In the genomic region with DNA sequence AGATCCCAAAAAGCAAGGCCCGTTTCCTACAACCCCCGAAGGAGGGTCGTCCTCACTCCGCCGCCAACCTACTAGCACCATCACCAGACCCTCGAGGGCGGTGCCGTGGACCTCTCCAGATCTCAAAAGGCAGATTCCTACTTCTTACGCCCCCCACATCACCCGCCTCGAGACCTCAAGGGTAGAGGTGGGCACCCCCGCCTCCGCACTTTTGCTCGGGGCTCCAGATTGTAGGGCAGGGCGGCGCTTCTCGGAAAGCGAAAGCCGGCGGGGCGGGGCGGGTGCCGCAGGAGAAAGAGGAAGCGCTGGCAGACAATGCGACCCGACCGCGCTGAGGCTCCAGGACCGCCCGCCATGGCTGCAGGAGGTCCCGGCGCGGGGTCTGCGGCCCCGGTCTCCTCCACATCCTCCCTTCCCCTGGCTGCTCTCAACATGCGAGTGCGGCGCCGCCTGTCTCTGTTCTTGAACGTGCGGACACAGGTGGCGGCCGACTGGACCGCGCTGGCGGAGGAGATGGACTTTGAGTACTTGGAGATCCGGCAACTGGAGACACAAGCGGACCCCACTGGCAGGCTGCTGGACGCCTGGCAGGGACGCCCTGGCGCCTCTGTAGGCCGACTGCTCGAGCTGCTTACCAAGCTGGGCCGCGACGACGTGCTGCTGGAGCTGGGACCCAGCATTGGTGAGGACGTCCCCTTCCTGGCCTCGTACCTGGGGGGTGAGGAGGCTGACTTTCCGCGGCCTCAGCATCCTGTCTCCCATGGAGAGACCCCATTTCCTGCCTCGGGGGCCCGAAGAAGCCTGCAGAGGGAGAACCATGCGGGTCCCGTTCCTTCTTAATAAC, we compare ENCODE assay signal across 8 cellular contexts. TPM values are rescaled to one million over a fixed set of nuclear protein-coding genes. Genes with fewer than 3 reads are reported as not detected.
DNase-seq lines count a peak whose midpoint lies in the region; ATAC-seq lines count a peak whose summit lies in the region.

Gene MYD88, plus strand, starts transcription at position 315 of the 844 bp plus-strand sequence. Its CDS starts 40 bp downstream, at position 355.

- ATAC-seq in HG02973 (IDR thresholded peaks at IDR 0.05; ENCODE audit: unreplicated experiment): peak; percentile 40
- peak; percentile 65 for ATAC-seq in activated CD8-positive, alpha-beta memory T cell treated with anti-CD3 and anti-CD28 coated beads, Interleukin-2, amount 10 ng/mL, durations not matched to agents 7 days and 5 days

- H3K4me3 Mint-ChIP-seq in activated CD8-positive, alpha-beta memory T cell treated with anti-CD3 and anti-CD28 coated beads, Interleukin-2, amount 10 ng/mL, durations not matched to agents 7 days and 5 days: peak within 1 kb of the TSS; percentile 84

- CTCF ChIA-PET in activated CD8-positive, alpha-beta memory T cell treated with anti-CD3 and anti-CD28 coated beads, Interleukin-2, amount 10 ng/mL, durations not matched to agents 7 days and 5 days (lab: Charles Lee): interaction anchor here (0.9 to 2.2 kb wide), 4 partner anchors 8 to 142 kb away, joined by 3 to 10 read pairs (median 4); partner anchors contain the start of gene OXSR1

- peak within 1 kb of the TSS; percentile 93 for H3K9ac ChIP-seq in endocrine pancreas (ENCODE audit: control insufficient read depth, insufficient read depth, low read length)

- peak; percentile 22 for DNase-seq in NCI-H1092 treated with DMSO at 0.1 percent for 48 hours (lab: John Stamatoyannopoulos, UW)
- DNase-seq in NCI-H1092 (lab: John Stamatoyannopoulos, UW): no peak
- peak; percentile 85 for DNase-seq in NOMO-1 treated with dmso at 0.1 percent for 144 hours (lab: John Stamatoyannopoulos, UW; ENCODE audit: unreplicated experiment)
- DNase-seq in activated CD8-positive, alpha-beta memory T cell treated with anti-CD3 and anti-CD28 coated beads, Interleukin-2, amount 10 ng/mL, durations not matched to agents 7 days and 5 days: peak; percentile 93
- DNase-seq in mesenteric fat pad (ENCODE audit: low spot score): peak; percentile 96
- peak; percentile 56 for DNase-seq in stimulated activated CD8-positive, alpha-beta memory T cell treated with anti-CD3 and anti-CD28 coated beads, Interleukin-15, amount 100 ng/mL, for 24 hours (ENCODE audit: low read depth)

- H3K4me3 ChIP-seq in endocrine pancreas (ENCODE audit: control insufficient read depth, insufficient read depth, low read length): peak within 1 kb of the TSS; percentile 57

- peaks cover 45% of the 10 kb centered on the region for H3K36me3 Mint-ChIP-seq in activated CD8-positive, alpha-beta memory T cell treated with anti-CD3 and anti-CD28 coated beads, Interleukin-2, amount 10 ng/mL, durations not matched to agents 7 days and 5 days

- H3K4me1 ChIP-seq in endocrine pancreas (ENCODE audit: control insufficient read depth, insufficient read depth, low read length): peaks cover 1% of the 10 kb centered on the region

- no peaks in the 10 kb centered on the region for H3K36me3 ChIP-seq in endocrine pancreas (ENCODE audit: control insufficient read depth, insufficient read depth, low read length)

- peaks cover 60% of the 10 kb centered on the region for H3K4me1 Mint-ChIP-seq in activated CD8-positive, alpha-beta memory T cell treated with anti-CD3 and anti-CD28 coated beads, Interleukin-2, amount 10 ng/mL, durations not matched to agents 7 days and 5 days

- no peaks in the 10 kb centered on the region for H3K9me3 Mint-ChIP-seq in activated CD8-positive, alpha-beta memory T cell treated with anti-CD3 and anti-CD28 coated beads, Interleukin-2, amount 10 ng/mL, durations not matched to agents 7 days and 5 days (ENCODE audit: low read depth)

- H3K9me3 ChIP-seq in endocrine pancreas (ENCODE audit: control insufficient read depth, low read length): no peaks in the 10 kb centered on the region

- peak within 1 kb of the TSS; percentile 96 for H3K27ac Mint-ChIP-seq in activated CD8-positive, alpha-beta memory T cell treated with anti-CD3 and anti-CD28 coated beads, Interleukin-2, amount 10 ng/mL, durations not matched to agents 7 days and 5 days

- H3K27me3 ChIP-seq in endocrine pancreas (ENCODE audit: control insufficient read depth, insufficient read depth, low read length): no peaks in the 10 kb centered on the region

- H3K27me3 Mint-ChIP-seq in activated CD8-positive, alpha-beta memory T cell treated with anti-CD3 and anti-CD28 coated beads, Interleukin-2, amount 10 ng/mL, durations not matched to agents 7 days and 5 days: no peaks in the 10 kb centered on the region

RNA-seq across cellular contexts. Expression of gene MYD88, which starts in this region (rescaled TPM):
- 10 to 100 TPM; 69.3 to 70.3 TPM for total RNA-seq in activated CD8-positive, alpha-beta memory T cell treated with anti-CD3 and anti-CD28 coated beads, Interleukin-2, amount 10 ng/mL, durations not matched to agents 7 days and 5 days
- 40.0 TPM for total RNA-seq in mesenteric fat pad
